In the genomic region with DNA sequence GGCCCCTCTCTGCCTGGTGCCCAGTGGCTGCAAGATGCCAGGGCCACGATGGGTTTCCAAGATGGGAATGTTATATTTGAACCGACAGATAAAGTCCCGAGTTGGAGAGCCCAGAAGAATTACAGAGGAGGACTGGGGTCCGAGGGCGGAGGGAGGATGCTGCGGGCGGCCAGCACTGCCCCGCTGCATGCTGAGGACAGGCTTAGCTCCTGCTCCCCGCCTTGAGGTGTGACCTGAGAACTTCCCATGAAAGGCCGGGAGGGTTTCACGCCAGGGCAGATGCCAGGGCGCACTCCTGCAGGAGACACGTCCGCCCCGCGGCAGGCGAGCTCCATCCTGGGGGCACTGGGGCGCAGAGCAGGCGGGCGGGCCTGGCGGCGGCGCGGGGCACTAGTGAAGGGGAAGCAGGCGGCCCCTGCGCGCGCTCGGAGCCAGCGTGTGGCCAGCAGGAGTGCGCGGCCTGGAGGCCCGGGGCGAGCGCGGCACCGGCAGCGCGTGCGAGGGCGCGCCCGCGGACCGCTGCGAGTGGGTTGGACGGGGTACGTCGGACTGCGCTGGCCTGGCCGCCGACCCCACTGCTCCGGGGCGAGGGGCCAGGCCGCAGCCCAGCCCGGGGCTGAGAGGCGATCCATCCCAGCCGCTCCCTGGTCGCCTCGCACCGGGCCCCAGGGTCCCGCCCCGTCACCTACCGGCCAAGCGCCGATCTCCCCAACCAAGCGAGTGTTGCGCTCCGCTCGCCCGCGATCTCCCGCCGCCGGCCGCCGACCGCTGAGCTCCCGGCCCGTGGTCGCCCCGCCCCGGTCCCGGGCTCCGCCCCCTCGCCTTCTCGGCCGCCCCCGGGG, we compare ENCODE assay signal across 1 cellular context.
A peak's percentile ranks its signal among the peaks of the same experiment; 100 is the strongest.
TF ChIP-seq lines count a peak whose summit lies in the region.

TSS of gene MAP3K14 (minus strand) at position 750 of the 842 bp plus-strand sequence. CDS start 26,275 bp downstream, outside the sequence.

TF ChIP-seq in HEK293, 187 proteins besides CTCF, POLR2A, EP300 and RAD21 (continued from another document and continues in another):
- TF ChIP-seq HIC1 (tag by site-specific recombination; IDR thresholded peaks at IDR 0.05) (peak; percentile 49; the same call in 1 of the 2 replicates), ZBTB17 (tag by site-specific recombination; IDR thresholded peaks at IDR 0.05) (no peak), SETDB1 (IDR thresholded peaks at IDR 0.05; ENCODE audit: insufficient read length, low read length) (no peak), PRDM6 (tag by site-specific recombination; IDR thresholded peaks at IDR 0.05) (no peak), ZNF549 (tag by site-specific recombination; IDR thresholded peaks at IDR 0.05) (no peak), ZNF223 (tag by site-specific recombination; IDR thresholded peaks at IDR 0.05) (no peak), SP2 (tag by site-specific recombination; IDR thresholded peaks at IDR 0.05) (peak; percentile 26), BCL11A (tag by site-specific recombination; IDR thresholded peaks at IDR 0.05; ENCODE audit: low read depth) (no peak), GLI4 (tag by site-specific recombination; IDR thresholded peaks at IDR 0.05) (no peak), ZNF23 (tag by site-specific recombination; IDR thresholded peaks at IDR 0.05; ENCODE audit: borderline replicate concordance) (no peak), ZNF623 (tag by site-specific recombination; IDR thresholded peaks at IDR 0.05) (no peak), ZNF639 (tag by site-specific recombination; IDR thresholded peaks at IDR 0.05) (no peak), ZNF350 (tag by site-specific recombination; IDR thresholded peaks at IDR 0.05) (no peak), KLF7 (tag by site-specific recombination; IDR thresholded peaks at IDR 0.05; ENCODE audit: borderline replicate concordance) (no peak), ZNF514 (tag by site-specific recombination; IDR thresholded peaks at IDR 0.05) (no peak), ZNF670 (tag by site-specific recombination; IDR thresholded peaks at IDR 0.05; ENCODE audit: low read depth) (no peak), ZXDB (tag by site-specific recombination; IDR thresholded peaks at IDR 0.05) (no peak), ZNF324 (tag by site-specific recombination; IDR thresholded peaks at IDR 0.05) (no peak), TCF7L2 (IDR thresholded peaks at IDR 0.05; ENCODE audit: borderline replicate concordance, low read depth, low read length) (no peak), ZNF473 (tag by site-specific recombination; IDR thresholded peaks at IDR 0.05) (no peak), HOXC10 (CRISPR knock-in tag; IDR thresholded peaks at IDR 0.05) (peak; percentile 91; the same call in 1 of the 2 replicates), ZNF146 (tag by site-specific recombination; IDR thresholded peaks at IDR 0.05) (no peak), OVOL3 (tag by site-specific recombination; IDR thresholded peaks at IDR 0.05) (no peak), KLF8 (tag by site-specific recombination; IDR thresholded peaks at IDR 0.05) (no peak), ZNF37A (tag by site-specific recombination; IDR thresholded peaks at IDR 0.05) (no peak), ZSCAN16 (tag by site-specific recombination; IDR thresholded peaks at IDR 0.05) (no peak), ZSCAN30 (tag by site-specific recombination; IDR thresholded peaks at IDR 0.05) (peak; percentile 67; the same call in 1 of the 2 replicates), FEZF1 (tag by site-specific recombination; IDR thresholded peaks at IDR 0.05) (no peak), ZEB2 (tag by site-specific recombination; IDR thresholded peaks at IDR 0.05) (no peak; the same call in 1 of the 2 replicates), ZNF18 (tag by site-specific recombination; IDR thresholded peaks at IDR 0.05) (no peak), HOXD13 (CRISPR knock-in tag; IDR thresholded peaks at IDR 0.05; ENCODE audit: borderline replicate concordance) (no peak), ZNF776 (tag by site-specific recombination; IDR thresholded peaks at IDR 0.05; ENCODE audit: borderline replicate concordance) (no peak), ZNF366 (tag by site-specific recombination; conservative IDR thresholded peaks at IDR 0.05) (no peak), ZNF140 (tag by site-specific recombination; IDR thresholded peaks at IDR 0.05) (no peak), ZBTB20 (tag by site-specific recombination; IDR thresholded peaks at IDR 0.05) (peak; percentile 75), ZNF830 (tag by site-specific recombination; IDR thresholded peaks at IDR 0.05; ENCODE audit: low read depth) (no peak)
- TF ChIP-seq, protein P1, sequence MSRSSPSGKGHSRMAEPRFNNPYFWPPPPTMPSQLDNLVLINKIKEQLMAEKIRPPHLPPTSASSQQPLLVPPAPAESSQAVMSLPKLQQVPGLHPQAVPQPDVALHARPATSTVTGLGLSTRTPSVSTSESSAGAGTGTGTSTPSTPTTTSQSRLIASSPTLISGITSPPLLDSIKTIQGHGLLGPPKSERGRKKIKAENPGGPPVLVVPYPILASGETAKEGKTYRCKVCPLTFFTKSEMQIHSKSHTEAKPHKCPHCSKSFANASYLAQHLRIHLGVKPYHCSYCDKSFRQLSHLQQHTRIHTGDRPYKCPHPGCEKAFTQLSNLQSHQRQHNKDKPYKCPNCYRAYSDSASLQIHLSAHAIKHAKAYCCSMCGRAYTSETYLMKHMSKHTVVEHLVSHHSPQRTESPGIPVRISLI (tag by site-specific recombination; IDR thresholded peaks at IDR 0.05): no peak
- TF ChIP-seq, protein P2, sequence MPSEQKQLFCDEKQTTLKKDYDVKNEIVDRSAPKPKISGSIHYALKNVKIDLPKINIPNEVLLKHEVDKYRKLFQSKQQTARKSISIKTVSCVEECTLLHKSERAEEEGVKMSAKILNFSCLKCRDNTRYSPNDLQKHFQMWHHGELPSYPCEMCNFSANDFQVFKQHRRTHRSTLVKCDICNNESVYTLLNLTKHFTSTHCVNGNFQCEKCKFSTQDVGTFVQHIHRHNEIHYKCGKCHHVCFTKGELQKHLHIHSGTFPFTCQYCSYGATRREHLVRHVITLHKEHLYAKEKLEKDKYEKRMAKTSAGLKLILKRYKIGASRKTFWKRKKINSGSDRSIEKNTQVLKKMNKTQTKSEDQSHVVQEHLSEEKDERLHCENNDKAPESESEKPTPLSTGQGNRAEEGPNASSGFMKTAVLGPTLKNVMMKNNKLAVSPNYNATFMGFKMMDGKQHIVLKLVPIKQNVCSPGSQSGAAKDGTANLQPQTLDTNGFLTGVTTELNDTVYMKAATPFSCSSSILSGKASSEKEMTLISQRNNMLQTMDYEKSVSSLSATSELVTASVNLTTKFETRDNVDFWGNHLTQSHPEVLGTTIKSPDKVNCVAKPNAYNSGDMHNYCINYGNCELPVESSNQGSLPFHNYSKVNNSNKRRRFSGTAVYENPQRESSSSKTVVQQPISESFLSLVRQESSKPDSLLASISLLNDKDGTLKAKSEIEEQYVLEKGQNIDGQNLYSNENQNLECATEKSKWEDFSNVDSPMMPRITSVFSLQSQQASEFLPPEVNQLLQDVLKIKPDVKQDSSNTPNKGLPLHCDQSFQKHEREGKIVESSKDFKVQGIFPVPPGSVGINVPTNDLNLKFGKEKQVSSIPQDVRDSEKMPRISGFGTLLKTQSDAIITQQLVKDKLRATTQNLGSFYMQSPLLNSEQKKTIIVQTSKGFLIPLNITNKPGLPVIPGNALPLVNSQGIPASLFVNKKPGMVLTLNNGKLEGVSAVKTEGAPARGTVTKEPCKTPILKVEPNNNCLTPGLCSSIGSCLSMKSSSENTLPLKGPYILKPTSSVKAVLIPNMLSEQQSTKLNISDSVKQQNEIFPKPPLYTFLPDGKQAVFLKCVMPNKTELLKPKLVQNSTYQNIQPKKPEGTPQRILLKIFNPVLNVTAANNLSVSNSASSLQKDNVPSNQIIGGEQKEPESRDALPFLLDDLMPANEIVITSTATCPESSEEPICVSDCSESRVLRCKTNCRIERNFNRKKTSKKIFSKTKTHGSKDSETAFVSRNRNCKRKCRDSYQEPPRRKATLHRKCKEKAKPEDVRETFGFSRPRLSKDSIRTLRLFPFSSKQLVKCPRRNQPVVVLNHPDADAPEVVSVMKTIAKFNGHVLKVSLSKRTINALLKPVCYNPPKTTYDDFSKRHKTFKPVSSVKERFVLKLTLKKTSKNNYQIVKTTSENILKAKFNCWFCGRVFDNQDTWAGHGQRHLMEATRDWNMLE (tag by site-specific recombination; conservative IDR thresholded peaks at IDR 0.05; ENCODE audit: low read depth): no peak
- TF ChIP-seq, protein P3, sequence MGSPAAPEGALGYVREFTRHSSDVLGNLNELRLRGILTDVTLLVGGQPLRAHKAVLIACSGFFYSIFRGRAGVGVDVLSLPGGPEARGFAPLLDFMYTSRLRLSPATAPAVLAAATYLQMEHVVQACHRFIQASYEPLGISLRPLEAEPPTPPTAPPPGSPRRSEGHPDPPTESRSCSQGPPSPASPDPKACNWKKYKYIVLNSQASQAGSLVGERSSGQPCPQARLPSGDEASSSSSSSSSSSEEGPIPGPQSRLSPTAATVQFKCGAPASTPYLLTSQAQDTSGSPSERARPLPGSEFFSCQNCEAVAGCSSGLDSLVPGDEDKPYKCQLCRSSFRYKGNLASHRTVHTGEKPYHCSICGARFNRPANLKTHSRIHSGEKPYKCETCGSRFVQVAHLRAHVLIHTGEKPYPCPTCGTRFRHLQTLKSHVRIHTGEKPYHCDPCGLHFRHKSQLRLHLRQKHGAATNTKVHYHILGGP (tag by site-specific recombination; IDR thresholded peaks at IDR 0.05): no peak
- TF ChIP-seq, protein P4, sequence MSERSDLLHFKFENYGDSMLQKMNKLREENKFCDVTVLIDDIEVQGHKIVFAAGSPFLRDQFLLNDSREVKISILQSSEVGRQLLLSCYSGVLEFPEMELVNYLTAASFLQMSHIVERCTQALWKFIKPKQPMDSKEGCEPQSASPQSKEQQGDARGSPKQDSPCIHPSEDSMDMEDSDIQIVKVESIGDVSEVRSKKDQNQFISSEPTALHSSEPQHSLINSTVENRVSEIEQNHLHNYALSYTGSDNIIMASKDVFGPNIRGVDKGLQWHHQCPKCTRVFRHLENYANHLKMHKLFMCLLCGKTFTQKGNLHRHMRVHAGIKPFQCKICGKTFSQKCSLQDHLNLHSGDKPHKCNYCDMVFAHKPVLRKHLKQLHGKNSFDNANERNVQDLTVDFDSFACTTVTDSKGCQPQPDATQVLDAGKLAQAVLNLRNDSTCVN (tag by site-specific recombination; optimal IDR thresholded peaks at IDR 0.05): peak; percentile 78
- TF ChIP-seq, protein P5, sequence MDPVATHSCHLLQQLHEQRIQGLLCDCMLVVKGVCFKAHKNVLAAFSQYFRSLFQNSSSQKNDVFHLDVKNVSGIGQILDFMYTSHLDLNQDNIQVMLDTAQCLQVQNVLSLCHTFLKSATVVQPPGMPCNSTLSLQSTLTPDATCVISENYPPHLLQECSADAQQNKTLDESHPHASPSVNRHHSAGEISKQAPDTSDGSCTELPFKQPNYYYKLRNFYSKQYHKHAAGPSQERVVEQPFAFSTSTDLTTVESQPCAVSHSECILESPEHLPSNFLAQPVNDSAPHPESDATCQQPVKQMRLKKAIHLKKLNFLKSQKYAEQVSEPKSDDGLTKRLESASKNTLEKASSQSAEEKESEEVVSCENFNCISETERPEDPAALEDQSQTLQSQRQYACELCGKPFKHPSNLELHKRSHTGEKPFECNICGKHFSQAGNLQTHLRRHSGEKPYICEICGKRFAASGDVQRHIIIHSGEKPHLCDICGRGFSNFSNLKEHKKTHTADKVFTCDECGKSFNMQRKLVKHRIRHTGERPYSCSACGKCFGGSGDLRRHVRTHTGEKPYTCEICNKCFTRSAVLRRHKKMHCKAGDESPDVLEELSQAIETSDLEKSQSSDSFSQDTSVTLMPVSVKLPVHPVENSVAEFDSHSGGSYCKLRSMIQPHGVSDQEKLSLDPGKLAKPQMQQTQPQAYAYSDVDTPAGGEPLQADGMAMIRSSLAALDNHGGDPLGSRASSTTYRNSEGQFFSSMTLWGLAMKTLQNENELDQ (tag by site-specific recombination; IDR thresholded peaks at IDR 0.05; ENCODE audit: low read depth): no peak
